7 cellular contexts compared by ENCODE assay signal in the genomic region with DNA sequence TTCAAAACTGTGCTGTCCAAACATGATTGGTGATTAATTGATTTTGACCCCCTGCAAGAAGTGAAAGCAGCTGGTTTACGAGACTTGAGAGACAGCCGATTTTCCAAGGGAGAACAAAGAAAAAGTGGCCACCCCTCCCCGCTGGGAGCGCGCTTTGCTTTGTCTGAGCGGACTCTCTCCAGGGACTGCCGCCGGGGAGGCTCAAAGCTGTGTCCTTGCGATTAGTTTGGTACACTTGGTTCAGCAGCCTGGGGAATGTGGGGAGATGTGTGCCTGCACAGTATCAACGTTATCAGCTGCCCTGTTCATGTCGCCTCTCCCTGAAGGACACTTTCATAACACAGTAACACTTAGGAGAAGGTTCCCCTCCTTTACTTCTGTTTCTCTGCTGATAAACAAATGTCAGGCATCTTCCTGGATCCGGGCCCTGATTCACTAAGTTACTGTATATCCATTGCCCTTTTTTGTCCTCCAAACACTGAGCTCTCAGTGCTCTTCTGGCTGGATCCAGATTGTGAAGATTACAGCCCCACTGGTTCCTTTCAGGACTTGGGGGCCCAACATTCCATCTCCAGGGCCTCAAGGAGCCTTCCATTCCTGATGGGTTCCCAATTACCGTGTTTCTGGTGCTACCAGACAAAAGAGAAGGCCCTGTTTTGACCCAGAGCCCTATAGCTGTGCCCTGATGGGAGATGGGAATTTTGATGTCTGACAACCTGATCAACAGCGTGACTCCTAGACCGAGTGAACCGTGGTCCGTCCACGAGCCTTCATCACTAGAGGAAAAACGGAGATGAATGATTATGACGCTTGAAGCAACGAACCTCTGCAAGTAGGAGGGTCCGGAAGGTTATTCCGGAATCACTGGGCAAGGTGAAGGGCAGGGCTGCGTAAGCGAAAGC. TPM values are rescaled to one million over a fixed set of nuclear protein-coding genes. Genes with fewer than 3 reads are reported as not detected.
DNase-seq lines count a peak whose midpoint lies in the region; ATAC-seq and TF ChIP-seq lines count a peak whose summit lies in the region.

No MANE protein-coding gene starts in this region.

- intact Hi-C loops in body of pancreas (cut with DNase I) = loop anchor here (10.0 kb wide), 1 partner anchor 148 kb away; no protein-coding TSS in a partner anchor

- no peaks in the 10 kb centered on the region for H3K36me3 ChIP-seq in body of pancreas (replicated peaks in 1 of 2; ENCODE audit: insufficient read depth in 1 of 2, low read depth in 2 of 2)

- peaks cover 15 to 31% of the 10 kb centered on the region in 2 donors for H3K4me1 Mint-ChIP-seq in stimulated activated naive B cell treated with anti-CD40 and anti-IgM and Interleukin-4, amounts not matched to agents 10 μg/mL and 1 μg/mL and 100 μg/mL, for 72 hours

- H3K36me3 Mint-ChIP-seq in stimulated activated naive B cell treated with anti-CD40 and anti-IgM and Interleukin-4, amounts not matched to agents 10 μg/mL and 1 μg/mL and 100 μg/mL, for 72 hours = no peaks in the 10 kb centered on the region

- H3K27ac ChIP-seq in body of pancreas = peak overlapping the region in 3 of 4 donors; percentile 40 to 92 (median 58)

- peaks cover 22% of the 10 kb centered on the region for H3K4me1 ChIP-seq in body of pancreas

- H3K27me3 ChIP-seq in body of pancreas = no peaks in the 10 kb centered on the region

- ATAC-seq in body of pancreas (no peak), left lobe of liver (no peak), HG02610 (IDR thresholded peaks at IDR 0.05; ENCODE audit: unreplicated experiment) (no peak)
- ATAC-seq in stimulated activated naive B cell treated with anti-CD40 and anti-IgM and Interleukin-4, amounts not matched to agents 10 μg/mL and 1 μg/mL and 100 μg/mL, for 72 hours (replicated peaks) = no peak

- no peaks in the 10 kb centered on the region for H3K27me3 Mint-ChIP-seq in stimulated activated naive B cell treated with anti-CD40 and anti-IgM and Interleukin-4, amounts not matched to agents 10 μg/mL and 1 μg/mL and 100 μg/mL, for 72 hours

- peak; percentile 32 for DNase-seq in HCEC 1CT
- peak; percentile 53 for DNase-seq in NCI-H446 treated with DMSO at 0.1 percent for 48 hours (lab: John Stamatoyannopoulos, UW)
- peak; percentile 37 to 60 (median 48) for DNase-seq in body of pancreas
- DNase-seq in left lobe of liver (ENCODE audit: low spot score) = peak; percentile 53
- peak; percentile 1 for DNase-seq in stimulated activated naive B cell treated with anti-CD40 and anti-IgM and Interleukin-4, amounts not matched to agents 10 μg/mL and 1 μg/mL and 100 μg/mL, for 72 hours
- no peak for DNase-seq in effector CD8-positive, alpha-beta T cell (lab: John Stamatoyannopoulos, UW)

- no peak overlapping the region for H3K4me3 ChIP-seq in body of pancreas

- TF ChIP-seq POLR2A in body of pancreas (IDR thresholded peaks at IDR 0.05) = no peak

- peak overlapping the region; percentile 97 for H3K27ac Mint-ChIP-seq in stimulated activated naive B cell treated with anti-CD40 and anti-IgM and Interleukin-4, amounts not matched to agents 10 μg/mL and 1 μg/mL and 100 μg/mL, for 72 hours

- peak overlapping the region; percentile 83 to 89 for H3K4me3 Mint-ChIP-seq in stimulated activated naive B cell treated with anti-CD40 and anti-IgM and Interleukin-4, amounts not matched to agents 10 μg/mL and 1 μg/mL and 100 μg/mL, for 72 hours

- peak in 2 of 7 experiments; percentile 18 for TF ChIP-seq CTCF in body of pancreas (IDR thresholded peaks at IDR 0.05)

- 52 to 62% methylated on average over 22 to 25 of the region's 25 CpGs for WGBS in body of pancreas, 2 donors

- no peaks in the 10 kb centered on the region for H3K9me3 Mint-ChIP-seq in stimulated activated naive B cell treated with anti-CD40 and anti-IgM and Interleukin-4, amounts not matched to agents 10 μg/mL and 1 μg/mL and 100 μg/mL, for 72 hours

- H3K9me3 ChIP-seq in body of pancreas = no peaks in the 10 kb centered on the region

RNA-seq across cellular contexts. Expression of gene TUBA1C, which starts 31.7 kb away (rescaled TPM):
- total RNA-seq in body of pancreas (10 to 100 TPM; 32.6 to 39.2 TPM), left lobe of liver (54.9 TPM)

RNA-seq across cellular contexts. Expression of gene TUBA1A, which starts 44.3 kb away (rescaled TPM):
- 10 to 100 TPM; 36.6 to 44.5 TPM for total RNA-seq in body of pancreas
- total RNA-seq in left lobe of liver = 4.8 TPM
